Comparison of ENCODE assay signal across 7 cellular contexts in the genomic region with DNA sequence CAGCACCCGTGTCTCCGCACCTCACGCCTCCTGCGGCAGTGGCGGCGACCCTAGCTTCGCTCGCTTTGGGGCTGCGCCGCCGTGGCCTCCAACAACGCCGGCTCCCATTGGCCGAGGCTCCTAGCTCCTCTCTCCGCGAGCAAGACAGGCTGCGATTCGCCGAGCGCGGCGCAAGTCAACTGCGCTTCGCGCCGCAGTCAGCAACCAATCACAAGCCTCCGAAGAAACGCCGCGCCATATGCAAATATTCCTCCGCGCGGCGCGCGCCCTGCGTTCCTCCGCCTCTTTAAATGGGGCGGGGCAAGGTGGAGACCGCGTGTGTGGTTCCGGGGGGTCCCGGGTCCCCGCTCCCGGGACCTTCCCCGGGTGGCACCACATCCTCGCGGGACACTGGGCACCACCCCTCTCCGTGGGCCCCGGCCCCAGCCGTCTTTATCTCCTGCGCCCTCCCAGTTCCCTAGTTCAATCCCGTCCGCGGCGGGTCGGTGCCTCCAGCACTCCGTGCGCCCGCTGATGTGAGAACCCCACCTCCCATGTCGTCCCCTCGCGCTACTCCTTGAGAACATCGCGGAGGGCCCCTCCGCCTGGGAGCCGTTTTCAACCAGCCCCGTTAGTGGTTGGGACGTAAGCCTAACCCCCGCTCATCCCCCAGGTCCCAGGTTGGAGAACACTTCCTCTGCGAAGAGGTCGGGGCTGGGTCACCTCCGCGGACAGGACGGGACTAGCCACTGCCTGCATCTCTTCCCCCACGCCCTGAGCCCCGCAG.
DNase-seq lines count a peak whose midpoint lies in the region; ATAC-seq and TF ChIP-seq lines count a peak whose summit lies in the region.

Gene NAP1L4 (minus strand): TSS at position 96 of the 766 bp plus-strand sequence. CDS start 13,109 bp downstream, outside the sequence.

- peak; percentile 96 to 98 for DNase-seq in NCI-H2081 (lab: John Stamatoyannopoulos, UW)
- peak; percentile 82 for DNase-seq in T1000 (lab: John Stamatoyannopoulos, UW)
- peak; percentile 99 for DNase-seq in astrocyte of the hippocampus (ENCODE audit: low read depth, low spot score)
- peak; percentile 94 to 95 for DNase-seq in hippocampal formation (lab: John Stamatoyannopoulos, UW)
- peak; percentile 91 for DNase-seq in retinal pigment epithelial cell (ENCODE audit: low read depth)

- no peak for TF ChIP-seq CTCF in retinal pigment epithelial cell (conservative IDR thresholded peaks at IDR 0.05; ENCODE audit: low read depth, low read length)

- peak; percentile 68 for ATAC-seq in GM18508 (IDR thresholded peaks at IDR 0.05; ENCODE audit: insufficient read depth, unreplicated experiment)
- ATAC-seq in HG03025 (IDR thresholded peaks at IDR 0.05; ENCODE audit: low FRiP score, unreplicated experiment) = peak; percentile 77

- peak within 1 kb of the TSS; percentile 92 for H3K4me3 ChIP-seq in retinal pigment epithelial cell (ENCODE audit: low read length)

Comparison
In these comparisons a context has a peak if more than half of its experiments do, and no peak if none do; other contexts are left out.
1. Peak in every context shown above with its lines: DNase-seq, ATAC-seq and H3K4me3 ChIP-seq.